8 cellular contexts compared by ENCODE assay signal in genomic region chr16:53864819-53865491, GRCh38.
A peak's percentile ranks its signal among the peaks of the same experiment; 100 is the strongest.
DNase-seq lines count a peak whose midpoint lies in the region; ATAC-seq lines count a peak whose summit lies in the region.

No MANE protein-coding gene starts in this region.

- H3K4me1 Mint-ChIP-seq in activated naive CD4-positive, alpha-beta T cell treated with anti-CD3 and anti-CD28 coated beads, Interleukin-2, amount 10 ng/mL, durations not matched to agents 7 days and 5 days = peaks cover 6% of the 10 kb centered on the region

- H3K27me3 Mint-ChIP-seq in activated naive CD4-positive, alpha-beta T cell treated with anti-CD3 and anti-CD28 coated beads, Interleukin-2, amount 10 ng/mL, durations not matched to agents 7 days and 5 days = no peaks in the 10 kb centered on the region

- peaks cover 8 to 14% of the 10 kb centered on the region in 2 donors for H3K9me3 Mint-ChIP-seq in activated naive CD4-positive, alpha-beta T cell treated with anti-CD3 and anti-CD28 coated beads, Interleukin-2, amount 50 U/mL, for 72 hours
- peaks cover 2% of the 10 kb centered on the region for H3K9me3 Mint-ChIP-seq in activated naive CD4-positive, alpha-beta T cell treated with anti-CD3 and anti-CD28 coated beads, Interleukin-2, amount 10 ng/mL, durations not matched to agents 7 days and 5 days

- no peak for DNase-seq in activated naive CD4-positive, alpha-beta T cell treated with anti-CD3 and anti-CD28 coated beads, Interleukin-2, amount 50 U/mL, for 72 hours (ENCODE audit: low spot score in 2 of 2)
- DNase-seq in activated naive CD4-positive, alpha-beta T cell treated with anti-CD3 and anti-CD28 coated beads, Interleukin-2, amount 10 ng/mL, durations not matched to agents 7 days and 5 days = no peak
- DNase-seq in NCI-H748 treated with DMSO at 0.1 percent for 48 hours (lab: John Stamatoyannopoulos, UW) (peak; percentile 20), GDM1 (lab: John Stamatoyannopoulos, UW) (no peak), GM19240 (ENCODE audit: insufficient read length, low spot score) (no peak), islet precursor cell (no peak)

- H3K27ac Mint-ChIP-seq in activated naive CD4-positive, alpha-beta T cell treated with anti-CD3 and anti-CD28 coated beads, Interleukin-2, amount 50 U/mL, for 72 hours = peak overlapping the region; percentile 5 to 90
- no peak overlapping the region for H3K27ac Mint-ChIP-seq in activated naive CD4-positive, alpha-beta T cell treated with anti-CD3 and anti-CD28 coated beads, Interleukin-2, amount 10 ng/mL, durations not matched to agents 7 days and 5 days

- CTCF ChIA-PET in activated naive CD4-positive, alpha-beta T cell treated with anti-CD3 and anti-CD28 coated beads, Interleukin-2, amount 10 ng/mL, durations not matched to agents 7 days and 5 days (lab: Charles Lee) = interaction anchor here (1.2 kb wide), 1 partner anchor 122 kb away, joined by 3 read pairs; no protein-coding TSS in a partner anchor

- peak; percentile 52 to 84 for ATAC-seq in activated naive CD4-positive, alpha-beta T cell treated with anti-CD3 and anti-CD28 coated beads, Interleukin-2, amount 50 U/mL, for 72 hours
- peak; percentile 91 for ATAC-seq in esophagus mucosa

- no peak overlapping the region for H3K4me3 Mint-ChIP-seq in activated naive CD4-positive, alpha-beta T cell treated with anti-CD3 and anti-CD28 coated beads, Interleukin-2, amount 10 ng/mL, durations not matched to agents 7 days and 5 days

- peak overlapping the region; percentile 74 for H3K27ac ChIP-seq in temporal lobe (ENCODE audit: low read depth, low read length)

- H3K36me3 Mint-ChIP-seq in activated naive CD4-positive, alpha-beta T cell treated with anti-CD3 and anti-CD28 coated beads, Interleukin-2, amount 50 U/mL, for 72 hours = peaks cover 33 to 35% of the 10 kb centered on the region in 2 donors
- peaks cover 15% of the 10 kb centered on the region for H3K36me3 Mint-ChIP-seq in activated naive CD4-positive, alpha-beta T cell treated with anti-CD3 and anti-CD28 coated beads, Interleukin-2, amount 10 ng/mL, durations not matched to agents 7 days and 5 days
